ENCODE assay signal across 1 cellular context in genomic region chr18:70490008-70490933, GRCh38.
A peak's percentile ranks its signal among the peaks of the same experiment; 100 is the strongest.
TF ChIP-seq lines count a peak whose summit lies in the region.

No MANE protein-coding gene starts in this region.

TF ChIP-seq in SK-N-SH, 30 proteins besides CTCF, POLR2A, EP300 and RAD21 (continued from another document):
- TF ChIP-seq REST (IDR thresholded peaks at IDR 0.05; ENCODE audit: low read depth, low read length) (no peak), CHD2 (IDR thresholded peaks at IDR 0.05; ENCODE audit: low read length, partially characterized antibody) (peak; percentile 88), TEAD4 (IDR thresholded peaks at IDR 0.05; ENCODE audit: borderline replicate concordance, insufficient read depth) (no peak), RFX5 (IDR thresholded peaks at IDR 0.05; ENCODE audit: low read length) (no peak), SMC3 (IDR thresholded peaks at IDR 0.05; ENCODE audit: low read depth, low read length) (peak; percentile 32; the same call in 1 of the 2 replicates), NFIC (IDR thresholded peaks at IDR 0.05; ENCODE audit: borderline replicate concordance) (no peak), TAF1 (IDR thresholded peaks at IDR 0.05; ENCODE audit: borderline replicate concordance, low read depth, low read length) (no peak), ELF1 (IDR thresholded peaks at IDR 0.05) (no peak), RXRA (IDR thresholded peaks at IDR 0.05; ENCODE audit: borderline replicate concordance, low read depth) (no peak), NRF1 (IDR thresholded peaks at IDR 0.05; ENCODE audit: low read depth, low read length) (no peak)
